11 cellular contexts compared by ENCODE assay signal in the genomic region with DNA sequence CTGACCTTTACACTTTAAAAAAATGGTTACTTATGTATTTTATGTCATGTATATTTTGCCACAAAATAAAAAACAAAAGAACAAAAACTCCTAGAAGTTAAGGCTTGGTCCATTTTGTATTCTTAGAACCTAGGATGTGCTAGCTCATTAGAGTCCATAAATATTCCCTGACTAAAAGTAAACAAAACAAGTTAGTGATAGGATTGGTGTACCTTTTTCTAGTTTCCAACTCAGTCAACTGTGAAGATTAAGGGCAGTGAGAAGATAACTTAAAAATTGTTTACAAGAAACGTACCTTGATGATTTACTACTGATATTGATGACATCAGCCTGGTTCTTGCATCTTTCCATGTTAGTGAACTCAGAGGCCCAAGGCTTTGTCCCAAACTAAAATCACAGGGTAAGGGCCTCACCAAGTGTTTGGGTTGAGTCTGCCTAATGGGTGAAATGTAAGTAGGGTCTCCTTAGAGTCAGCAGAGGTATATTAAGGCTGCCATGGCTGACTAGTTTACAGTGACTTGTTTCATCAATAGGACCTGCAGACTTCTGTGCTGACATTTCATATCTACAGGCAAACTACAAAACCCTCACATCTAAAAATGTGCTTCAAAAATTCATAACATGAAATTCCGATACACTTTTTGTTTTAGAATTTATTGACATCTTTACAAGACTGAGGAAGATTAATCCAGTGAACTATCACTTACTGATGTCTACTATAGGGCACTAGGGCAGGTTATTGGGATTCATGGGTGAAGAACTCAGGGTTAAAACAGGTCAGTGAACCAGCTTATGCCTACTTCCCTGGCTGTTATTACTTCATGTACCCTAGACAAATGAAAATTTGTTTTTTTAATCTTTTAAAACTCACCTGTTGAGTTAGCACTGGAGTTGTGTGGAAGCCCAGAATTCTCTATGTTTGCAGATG. TPM values are rescaled to one million over a fixed set of nuclear protein-coding genes. Genes with fewer than 3 reads are reported as not detected.
A peak's percentile ranks its signal among the peaks of the same experiment; 100 is the strongest.
DNase-seq lines count a peak whose midpoint lies in the region; ATAC-seq, FAIRE-seq and TF ChIP-seq lines count a peak whose summit lies in the region.
"Had no signal": no experiment of that assay in that cellular context is flagged by ENCODE, and none has a peak within 500 bp of the region (broad histone marks: within the 10 kb centered on the region; RNA-seq: fewer than 3 reads in every experiment).

No MANE protein-coding gene starts in this region.

- no TSS peak for BruUV-seq in HepG2 (replicated peaks; lab: Mats Ljungman, UMichigan)

- in situ Hi-C loops in HepG2 (cut with HindIII; ENCODE audit: extremely low pct_ligation_motif_present, low pct_unique_long_range_greater_than_20kb): no loop called here

- peak overlapping the region; percentile 96 for H3K27ac ChIP-seq in HepG2 (ENCODE audit: extremely low read length, insufficient read depth, low read length)
- peak overlapping the region; percentile 8 for H3K27ac ChIP-seq in thymus (ENCODE audit: low read depth)

- no peaks in the 10 kb centered on the region for H3K9me3 ChIP-seq in HepG2 (ENCODE audit: low read length)
- H3K9me3 ChIP-seq in thymus (ENCODE audit: control insufficient read depth): no peaks in the 10 kb centered on the region

- intact Hi-C loops in HepG2 (cut with micrococcal nuclease; ENCODE audit: unreplicated experiment): loop anchor here (5.0 kb wide), 2 partner anchors 36 to 384 kb away; no protein-coding TSS in a partner anchor

- peaks cover 58% of the 10 kb centered on the region for H3K4me1 ChIP-seq in HepG2 (ENCODE audit: insufficient read depth, low read length)
- H3K4me1 ChIP-seq in thymus (ENCODE audit: control insufficient read depth, insufficient read depth, low read length): peaks cover 23% of the 10 kb centered on the region

- H2AFZ ChIP-seq in HepG2 (ENCODE audit: low read length): no peak overlapping the region

- POLR2A ChIA-PET in activated CD4-positive, alpha-beta memory T cell treated with anti-CD3 and anti-CD28 coated beads, Interleukin-2, amount 10 ng/mL, durations not matched to agents 7 days and 5 days (lab: Charles Lee): interaction anchor here (1.2 to 1.4 kb wide), 2 partner anchors 9 to 18 kb away, joined by 3 read pairs; no protein-coding TSS in a partner anchor
- POLR2A ChIA-PET in HepG2 (lab: Yijun Ruan, JAX): interaction anchor here (1.9 kb wide), 1 partner anchor 14 kb away, joined by 9 read pairs; no protein-coding TSS in a partner anchor

- peaks cover 51% of the 10 kb centered on the region for H3K36me3 Mint-ChIP-seq in activated T-cell treated with anti-CD3 and anti-CD28 coated beads, Interleukin-2, amount 50 U/mL, for 4 hours (ENCODE audit: insufficient read depth)
- H3K36me3 Mint-ChIP-seq in activated CD4-positive, alpha-beta memory T cell treated with anti-CD3 and anti-CD28 coated beads, Interleukin-2, amount 10 ng/mL, durations not matched to agents 7 days and 5 days (ENCODE audit: low read depth): peaks cover 84% of the 10 kb centered on the region

- peaks cover 96% of the 10 kb centered on the region for H3K79me2 ChIP-seq in HepG2 (ENCODE audit: insufficient read depth, low read length)

- H3K27ac Mint-ChIP-seq in activated CD4-positive, alpha-beta memory T cell treated with anti-CD3 and anti-CD28 coated beads, Interleukin-2, amount 10 ng/mL, durations not matched to agents 7 days and 5 days: peak overlapping the region; percentile 74

- no peak for ATAC-seq in activated T-cell treated with anti-CD3 and anti-CD28 coated beads, Interleukin-2, amount 50 U/mL, for 4 hours
- ATAC-seq in HepG2 (no peak), GM18868 (IDR thresholded peaks at IDR 0.05; ENCODE audit: unreplicated experiment) (no peak), GM21526 (IDR thresholded peaks at IDR 0.05; ENCODE audit: low FRiP score, unreplicated experiment) (no peak)

- no peak for DNase-seq in activated T-cell treated with anti-CD3 and anti-CD28 coated beads, Interleukin-2, amount 50 U/mL, for 4 hours
- DNase-seq in activated T-cell treated with anti-CD3 and anti-CD28 coated beads for 4 hours (no peak), HepG2 (ENCODE audit: low spot score) (no peak), HuH-7.5 (ENCODE audit: low spot score) (no peak)
- no peak for DNase-seq in activated CD4-positive, alpha-beta memory T cell treated with anti-CD3 and anti-CD28 coated beads, Interleukin-2, amount 10 ng/mL, durations not matched to agents 7 days and 5 days
- DNase-seq: heart left ventricle, NCI-H2107 had no signal

- H4K20me1 ChIP-seq in HepG2 (ENCODE audit: insufficient read depth, low read length): peaks cover 83% of the 10 kb centered on the region

- H3K27me3 Mint-ChIP-seq in activated T-cell treated with anti-CD3 and anti-CD28 coated beads, Interleukin-2, amount 50 U/mL, for 4 hours (ENCODE audit: low read depth): no peaks in the 10 kb centered on the region
- H3K27me3 Mint-ChIP-seq in activated CD4-positive, alpha-beta memory T cell treated with anti-CD3 and anti-CD28 coated beads, Interleukin-2, amount 10 ng/mL, durations not matched to agents 7 days and 5 days: no peaks in the 10 kb centered on the region

- peak overlapping the region; percentile 91 for H3K4me3 Mint-ChIP-seq in activated T-cell treated with anti-CD3 and anti-CD28 coated beads, Interleukin-2, amount 50 U/mL, for 4 hours
- H3K4me3 Mint-ChIP-seq in activated CD4-positive, alpha-beta memory T cell treated with anti-CD3 and anti-CD28 coated beads, Interleukin-2, amount 10 ng/mL, durations not matched to agents 7 days and 5 days: peak overlapping the region; percentile 21

- TF ChIP-seq RAD21 in HepG2 (CRISPR knock-in tag; IDR thresholded peaks at IDR 0.05): no peak

- TF ChIP-seq EP300 in HepG2 (IDR thresholded peaks at IDR 0.05; ENCODE audit: low read depth in 2 of 2, low read length in 2 of 2) (no peak), HepG2 (CRISPR knock-in tag; IDR thresholded peaks at IDR 0.05; ENCODE audit: borderline replicate concordance) (no peak)

- no peak for FAIRE-seq in HepG2 (lab: Jason Lieb, UNC)
- FAIRE-seq: RCC 7860 had no signal

- no peaks in the 10 kb centered on the region for H3K9me3 Mint-ChIP-seq in activated T-cell treated with anti-CD3 and anti-CD28 coated beads, Interleukin-2, amount 50 U/mL, for 4 hours
- H3K9me3 Mint-ChIP-seq in activated CD4-positive, alpha-beta memory T cell treated with anti-CD3 and anti-CD28 coated beads, Interleukin-2, amount 10 ng/mL, durations not matched to agents 7 days and 5 days: peaks cover 14% of the 10 kb centered on the region

- TF ChIP-seq CTCF in HepG2 (CRISPR knock-in tag; IDR thresholded peaks at IDR 0.05): no peak

- H3K27me3 ChIP-seq in HepG2 (ENCODE audit: control insufficient read depth in 1 of 2, insufficient read depth in 2 of 2, low read length in 2 of 2) (no peaks in the 10 kb centered on the region; a peak in 1 of 5 replicates), thymus (ENCODE audit: control insufficient read depth, insufficient read depth) (no peaks in the 10 kb centered on the region)
- H3K27me3 ChIP-seq: heart left ventricle had no signal

- peaks cover 13 to 45% of the 10 kb centered on the region in 2 experiments for H3K36me3 ChIP-seq in HepG2 (replicated peaks in 1 of 2; ENCODE audit: control insufficient read depth in 1 of 2, insufficient read depth in 2 of 2, low read length in 2 of 2)
- H3K36me3 ChIP-seq in thymus (ENCODE audit: control insufficient read depth, insufficient read depth): peaks cover 5% of the 10 kb centered on the region

- H3K4me3 ChIP-seq in HepG2 (replicated peaks in 1 of 3; ENCODE audit: insufficient read depth in 1 of 3, low read depth in 2 of 3, low read length in 3 of 3) (peak overlapping the region; percentile 6 to 95 (median 87); a peak in 5 of 6 replicates), thymus (ENCODE audit: low read length) (peak overlapping the region; percentile 7)
- H3K4me3 ChIP-seq: heart left ventricle had no signal

- WGBS in HepG2 (ENCODE audit: low lambda C conversion rate): 83% methylated on average over 2 of the region's 2 CpGs
- 90% methylated on average over 2 of the region's 2 CpGs for WGBS in thymus

- peaks cover 77% of the 10 kb centered on the region for H3K4me1 Mint-ChIP-seq in activated T-cell treated with anti-CD3 and anti-CD28 coated beads, Interleukin-2, amount 50 U/mL, for 4 hours (ENCODE audit: low read depth)
- H3K4me1 Mint-ChIP-seq in activated CD4-positive, alpha-beta memory T cell treated with anti-CD3 and anti-CD28 coated beads, Interleukin-2, amount 10 ng/mL, durations not matched to agents 7 days and 5 days: peaks cover 77% of the 10 kb centered on the region

- CTCF ChIA-PET in activated CD4-positive, alpha-beta memory T cell treated with anti-CD3 and anti-CD28 coated beads, Interleukin-2, amount 10 ng/mL, durations not matched to agents 7 days and 5 days (lab: Charles Lee): interaction anchor here (0.9 to 1.7 kb wide), 2 partner anchors 58 kb away, joined by 3 to 5 read pairs; no protein-coding TSS in a partner anchor
- CTCF ChIA-PET in HepG2 (lab: Yijun Ruan, JAX; ENCODE audit: low intra/inter-chr PET ratio, low total read pairs): no interaction called here

- no peak for TF ChIP-seq POLR2A in HepG2 (IDR thresholded peaks at IDR 0.05; ENCODE audit: insufficient read depth in 1 of 2, low read depth in 2 of 2, low read length in 2 of 2)

- H3K4me2 ChIP-seq in HepG2 (ENCODE audit: low read depth, low read length): peak overlapping the region; percentile 91

- H3K9ac ChIP-seq in HepG2 (ENCODE audit: insufficient read depth, low read depth, low read length): peak overlapping the region; percentile 99; the same call in 1 of the 2 replicates

RNA-seq across cellular contexts. Expression of gene TMEM123, which starts 4.4 kb away (rescaled TPM):
- total RNA-seq in activated T-cell treated with anti-CD3 and anti-CD28 coated beads, Interleukin-2, amount 50 U/mL, for 4 hours: 100 to 1,000 TPM; 177 to 189 (median 187) TPM
- total RNA-seq in activated CD4-positive, alpha-beta memory T cell treated with anti-CD3 and anti-CD28 coated beads, Interleukin-2, amount 10 ng/mL, durations not matched to agents 7 days and 5 days: 100 to 1,000 TPM; 331 to 343 TPM
- total RNA-seq in HepG2 (2016; rRNA removed; fragmentation: Illumina TruSeq; extraction: Trizol): 265 and 365 TPM in 2 replicates
- 106 and 111 TPM in 2 replicates for total RNA-seq in HepG2 (2016; cell fraction: cytosol; rRNA removed; fragmentation: Illumina TruSeq; extraction: Trizol; ENCODE audit: low read depth)
- 253 and 367 TPM in 2 replicates for total RNA-seq in HepG2 (2016; cell fraction: insoluble cytoplasmic fraction; rRNA removed; fragmentation: Illumina TruSeq; extraction: Trizol)
- total RNA-seq in HepG2 (2016; cell fraction: membrane; rRNA removed; fragmentation: Illumina TruSeq; extraction: Trizol): 267 and 271 TPM in 2 replicates
- 271 and 302 TPM in 2 replicates for total RNA-seq in HepG2 (2016; cell fraction: nucleus; rRNA removed; fragmentation: Illumina TruSeq; extraction: Trizol)
- polyA plus RNA-seq in HepG2 (2011; rRNA removed) (2,108 and 2,761 TPM in 2 replicates), thymus (174 TPM)
- 1,026 and 1,553 TPM in 2 replicates for polyA plus RNA-seq in HepG2 (2011; cell fraction: cytosol; rRNA removed)
- polyA plus RNA-seq in HepG2 (2011; cell fraction: nucleus; rRNA removed): 209 and 224 TPM in 2 replicates
- 787 and 938 TPM in 2 replicates for polyA plus RNA-seq in HepG2 (2012)
- 159 and 182 TPM in 2 replicates for polyA plus RNA-seq in HepG2 (2016; cell fraction: cytosol; fragmentation: Illumina TruSeq; extraction: Trizol; ENCODE audit: low read depth)
- 316 and 330 TPM in 2 replicates for polyA plus RNA-seq in HepG2 (2016; cell fraction: insoluble cytoplasmic fraction; fragmentation: Illumina TruSeq; extraction: Trizol; ENCODE audit: low read depth)
- polyA plus RNA-seq in HepG2 (2016; cell fraction: membrane; fragmentation: Illumina TruSeq; extraction: Trizol; ENCODE audit: low read depth): 230 and 256 TPM in 2 replicates
- 368 and 391 TPM in 2 replicates for polyA plus RNA-seq in HepG2 (2016; cell fraction: nucleus; fragmentation: Illumina TruSeq; extraction: Trizol; ENCODE audit: insufficient read depth, low read depth)
- 117 and 454 TPM in 2 replicates for polyA minus RNA-seq in HepG2 (2011; rRNA and poly(A)+ RNA removed; ENCODE audit: low replicate concordance)
- 1,086 and 1,277 TPM in 2 replicates for polyA minus RNA-seq in HepG2 (2011; cell fraction: cytosol; rRNA and poly(A)+ RNA removed)
- polyA minus RNA-seq in HepG2 (2011; cell fraction: nucleus; rRNA and poly(A)+ RNA removed): 441 and 760 TPM in 2 replicates
